ENCODE assay signal across 1 cellular context in the genomic region with DNA sequence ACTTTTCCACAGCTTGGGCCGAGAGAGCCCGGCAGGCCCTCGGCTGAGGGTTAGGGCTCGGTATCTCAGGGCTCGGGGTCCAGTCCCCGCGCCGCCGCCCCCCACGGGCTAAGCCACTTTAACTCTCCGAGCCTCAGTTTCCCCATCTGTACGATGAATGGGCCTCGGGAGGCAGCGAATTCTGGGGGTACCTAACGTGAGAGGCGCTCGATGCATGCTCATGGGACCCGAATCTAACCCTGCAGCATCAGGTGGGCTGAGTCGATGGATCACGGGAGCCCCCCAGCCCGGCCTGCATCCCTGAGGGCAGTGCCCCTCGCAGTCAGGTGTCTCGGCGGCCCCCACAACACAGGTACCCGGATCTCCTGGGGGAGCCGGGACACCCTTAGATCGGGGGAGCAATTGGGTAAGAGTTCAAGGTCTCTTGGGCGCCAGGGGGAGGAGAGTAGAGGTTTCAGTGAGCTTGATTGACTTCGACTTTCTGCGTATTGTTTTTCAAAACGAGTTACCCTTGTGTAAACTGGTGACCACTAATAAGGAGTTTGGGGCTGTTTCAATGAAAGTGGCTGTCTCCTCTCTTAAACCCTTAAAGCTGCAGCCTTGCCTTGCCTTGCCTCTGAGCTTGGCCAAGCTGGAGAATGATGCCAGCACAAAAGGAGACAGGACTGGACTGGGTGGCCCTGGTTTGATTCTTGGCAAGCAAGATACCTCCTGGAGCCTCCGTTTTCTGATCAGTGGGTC.
TF ChIP-seq lines count a peak whose summit lies in the region.

No MANE protein-coding gene starts in this region.

TF ChIP-seq in HCT116, 20 proteins besides CTCF, POLR2A, EP300 and RAD21 (continued from another document):
- TF ChIP-seq SP1 (IDR thresholded peaks at IDR 0.05; ENCODE audit: low read depth) = no peak
- TF ChIP-seq CBX3 (IDR thresholded peaks at IDR 0.05; ENCODE audit: low read depth) = no peak
- no peak for TF ChIP-seq EZH2 (IDR thresholded peaks at IDR 0.05)
- TF ChIP-seq CEBPB (IDR thresholded peaks at IDR 0.05; ENCODE audit: low read depth) = no peak
- TF ChIP-seq, protein P1, sequence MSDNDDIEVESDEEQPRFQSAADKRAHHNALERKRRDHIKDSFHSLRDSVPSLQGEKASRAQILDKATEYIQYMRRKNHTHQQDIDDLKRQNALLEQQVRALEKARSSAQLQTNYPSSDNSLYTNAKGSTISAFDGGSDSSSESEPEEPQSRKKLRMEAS (IDR thresholded peaks at IDR 0.05) = no peak
- no peak for TF ChIP-seq TCF7L2 (IDR thresholded peaks at IDR 0.05; ENCODE audit: borderline replicate concordance, extremely low read depth, insufficient read depth, insufficient read length)
- no peak for TF ChIP-seq JUND (IDR thresholded peaks at IDR 0.05)
- TF ChIP-seq, protein P2, sequence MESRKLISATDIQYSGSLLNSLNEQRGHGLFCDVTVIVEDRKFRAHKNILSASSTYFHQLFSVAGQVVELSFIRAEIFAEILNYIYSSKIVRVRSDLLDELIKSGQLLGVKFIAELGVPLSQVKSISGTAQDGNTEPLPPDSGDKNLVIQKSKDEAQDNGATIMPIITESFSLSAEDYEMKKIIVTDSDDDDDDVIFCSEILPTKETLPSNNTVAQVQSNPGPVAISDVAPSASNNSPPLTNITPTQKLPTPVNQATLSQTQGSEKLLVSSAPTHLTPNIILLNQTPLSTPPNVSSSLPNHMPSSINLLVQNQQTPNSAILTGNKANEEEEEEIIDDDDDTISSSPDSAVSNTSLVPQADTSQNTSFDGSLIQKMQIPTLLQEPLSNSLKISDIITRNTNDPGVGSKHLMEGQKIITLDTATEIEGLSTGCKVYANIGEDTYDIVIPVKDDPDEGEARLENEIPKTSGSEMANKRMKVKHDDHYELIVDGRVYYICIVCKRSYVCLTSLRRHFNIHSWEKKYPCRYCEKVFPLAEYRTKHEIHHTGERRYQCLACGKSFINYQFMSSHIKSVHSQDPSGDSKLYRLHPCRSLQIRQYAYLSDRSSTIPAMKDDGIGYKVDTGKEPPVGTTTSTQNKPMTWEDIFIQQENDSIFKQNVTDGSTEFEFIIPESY (IDR thresholded peaks at IDR 0.05; ENCODE audit: extremely low read depth, insufficient replicate concordance, low read length) = no peak
- no peak for TF ChIP-seq EZH2phosphoT487 (IDR thresholded peaks at IDR 0.05; ENCODE audit: borderline replicate concordance)
- TF ChIP-seq YY1 (IDR thresholded peaks at IDR 0.05; ENCODE audit: extremely low read depth, insufficient replicate concordance, low read depth, low read length) = no peak
- TF ChIP-seq ZNF274 (IDR thresholded peaks at IDR 0.05; ENCODE audit: low read depth, low read length) = no peak
